In the genomic region with DNA sequence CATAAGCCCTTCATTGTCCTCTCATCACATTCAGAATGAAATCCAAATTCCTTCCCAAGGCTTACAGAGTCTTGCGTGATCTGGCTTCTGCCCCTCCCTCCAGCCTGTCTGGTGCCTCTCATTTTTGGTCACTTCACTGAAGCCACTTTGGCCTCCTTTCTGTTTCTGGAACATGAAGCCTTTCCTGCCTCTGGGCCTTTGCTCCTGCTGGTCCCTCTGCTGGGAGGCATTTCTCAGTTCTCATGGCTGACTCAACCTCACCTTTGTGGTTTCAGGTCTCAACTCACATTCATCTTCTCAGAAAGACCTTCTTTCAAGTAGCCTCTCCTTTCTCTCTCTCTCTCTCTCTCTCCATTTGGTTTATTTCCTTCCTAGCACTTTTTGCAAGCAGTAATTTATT, we compare ENCODE assay signal across 12 cellular contexts. TPM values are rescaled to one million over a fixed set of nuclear protein-coding genes. Genes with fewer than 3 reads are reported as not detected.
DNase-seq lines count a peak whose midpoint lies in the region; ATAC-seq and TF ChIP-seq lines count a peak whose summit lies in the region.
"Had no signal": no experiment of that assay in that cellular context is flagged by ENCODE, and none has a peak within 500 bp of the region (broad histone marks: within the 10 kb centered on the region; RNA-seq: fewer than 3 reads in every experiment).

No MANE protein-coding gene starts in this region.

- no peaks in the 10 kb centered on the region for H3K27me3 Mint-ChIP-seq in activated naive CD4-positive, alpha-beta T cell treated with anti-CD3 and anti-CD28 coated beads for 36 hours (ENCODE audit: low read depth)
- H3K27me3 Mint-ChIP-seq in WTC11 (ENCODE audit: low read depth), result no peaks in the 10 kb centered on the region
- peaks cover 0 to 5% of the 10 kb centered on the region in 2 donors for H3K27me3 Mint-ChIP-seq in stimulated activated naive B cell treated with anti-CD40 and anti-IgM and Interleukin-4, amounts not matched to agents 10 μg/mL and 1 μg/mL and 100 μg/mL, for 72 hours
- H3K27me3 Mint-ChIP-seq: dendritic cell treated with granulocyte-macrophage colony-stimulating factor and Interleukin-4, amounts not matched to agents 40 ng/mL and 50 ng/mL, for 4 days had no signal

- H3K9me3 Mint-ChIP-seq in activated naive CD4-positive, alpha-beta T cell treated with anti-CD3 and anti-CD28 coated beads for 36 hours, result no peaks in the 10 kb centered on the region
- H3K9me3 Mint-ChIP-seq in WTC11, result no peaks in the 10 kb centered on the region
- H3K9me3 Mint-ChIP-seq in stimulated activated naive B cell treated with anti-CD40 and anti-IgM and Interleukin-4, amounts not matched to agents 10 μg/mL and 1 μg/mL and 100 μg/mL, for 72 hours, result no peaks in the 10 kb centered on the region
- H3K9me3 Mint-ChIP-seq: dendritic cell treated with granulocyte-macrophage colony-stimulating factor and Interleukin-4, amounts not matched to agents 40 ng/mL and 50 ng/mL, for 4 days had no signal

- H3K36me3 Mint-ChIP-seq in activated naive CD4-positive, alpha-beta T cell treated with anti-CD3 and anti-CD28 coated beads for 36 hours (ENCODE audit: low read depth), result no peaks in the 10 kb centered on the region
- H3K36me3 Mint-ChIP-seq in WTC11, result no peaks in the 10 kb centered on the region
- H3K36me3 Mint-ChIP-seq in stimulated activated naive B cell treated with anti-CD40 and anti-IgM and Interleukin-4, amounts not matched to agents 10 μg/mL and 1 μg/mL and 100 μg/mL, for 72 hours, result no peaks in the 10 kb centered on the region

- H3K4me3 Mint-ChIP-seq in activated naive CD4-positive, alpha-beta T cell treated with anti-CD3 and anti-CD28 coated beads for 36 hours, result no peak overlapping the region
- no peak overlapping the region for H3K4me3 Mint-ChIP-seq in WTC11
- no peak overlapping the region for H3K4me3 Mint-ChIP-seq in stimulated activated naive B cell treated with anti-CD40 and anti-IgM and Interleukin-4, amounts not matched to agents 10 μg/mL and 1 μg/mL and 100 μg/mL, for 72 hours
- H3K4me3 Mint-ChIP-seq: dendritic cell treated with granulocyte-macrophage colony-stimulating factor and Interleukin-4, amounts not matched to agents 40 ng/mL and 50 ng/mL, for 4 days had no signal

- CTCF ChIA-PET in activated naive CD4-positive, alpha-beta T cell treated with anti-CD3 and anti-CD28 coated beads for 36 hours (lab: Charles Lee), result interaction anchor here (1.0 kb wide), 1 partner anchor 33 kb away, joined by 5 read pairs; no protein-coding TSS in a partner anchor
- CTCF ChIA-PET in WTC11 (lab: Charles Lee), result interaction anchor here (0.9 kb wide), 1 partner anchor 215 kb away, joined by 3 read pairs; no protein-coding TSS in a partner anchor

- peaks cover 15% of the 10 kb centered on the region for H3K4me1 Mint-ChIP-seq in activated naive CD4-positive, alpha-beta T cell treated with anti-CD3 and anti-CD28 coated beads for 36 hours (ENCODE audit: low read depth)
- no peaks in the 10 kb centered on the region for H3K4me1 Mint-ChIP-seq in WTC11
- peaks cover 13 to 20% of the 10 kb centered on the region in 2 donors for H3K4me1 Mint-ChIP-seq in stimulated activated naive B cell treated with anti-CD40 and anti-IgM and Interleukin-4, amounts not matched to agents 10 μg/mL and 1 μg/mL and 100 μg/mL, for 72 hours

- intact Hi-C loops in activated naive CD4-positive, alpha-beta T cell treated with anti-CD3 and anti-CD28 coated beads for 36 hours (cut with micrococcal nuclease), result no loop called here
- intact Hi-C loops in left ventricle myocardium superior (cut with micrococcal nuclease) (no loop called here), head of caudate nucleus (cut with DNase I) (no loop called here)

- no peak for TF ChIP-seq CTCF in WTC11 (IDR thresholded peaks at IDR 0.05)

- H3K27ac Mint-ChIP-seq in activated naive CD4-positive, alpha-beta T cell treated with anti-CD3 and anti-CD28 coated beads for 36 hours, result no peak overlapping the region
- peak overlapping the region; percentile 70; the same call in 1 of the 2 replicates for H3K27ac Mint-ChIP-seq in WTC11
- H3K27ac Mint-ChIP-seq in stimulated activated naive B cell treated with anti-CD40 and anti-IgM and Interleukin-4, amounts not matched to agents 10 μg/mL and 1 μg/mL and 100 μg/mL, for 72 hours, result peak overlapping the region; percentile 71
- H3K27ac Mint-ChIP-seq: dendritic cell treated with granulocyte-macrophage colony-stimulating factor and Interleukin-4, amounts not matched to agents 40 ng/mL and 50 ng/mL, for 4 days had no signal

- peak; percentile 26 for DNase-seq in activated naive CD4-positive, alpha-beta T cell treated with anti-CD3 and anti-CD28 coated beads for 36 hours
- DNase-seq in activated naive CD4-positive, alpha-beta T cell treated with Interleukin-2 at 50 U/mL for 16 hours, result no peak
- no peak for DNase-seq in WTC11 (ENCODE audit: low spot score)
- no peak for DNase-seq in stimulated activated naive B cell treated with anti-CD40 and anti-IgM and Interleukin-4, amounts not matched to agents 10 μg/mL and 1 μg/mL and 100 μg/mL, for 72 hours
- no peak for DNase-seq in left ventricle myocardium superior
- DNase-seq in head of caudate nucleus, result no peak
- no peak for DNase-seq in medulla oblongata (ENCODE audit: extremely low spot score)
- DNase-seq: lower lobe of right lung, posterior cingulate gyrus, tibial artery had no signal

- ATAC-seq in HG02623 (IDR thresholded peaks at IDR 0.05; ENCODE audit: unreplicated experiment), result peak; percentile 47
- no peak for ATAC-seq in WTC11
- no peak for ATAC-seq in stimulated activated naive B cell treated with anti-CD40 and anti-IgM and Interleukin-4, amounts not matched to agents 10 μg/mL and 1 μg/mL and 100 μg/mL, for 72 hours (replicated peaks)
- no peak for ATAC-seq in left ventricle myocardium superior
- ATAC-seq: lower lobe of right lung had no signal

- POLR2A ChIA-PET in WTC11 (lab: Charles Lee), result no interaction called here

TF ChIP-seq in WTC11, 78 proteins besides CTCF, POLR2A, EP300 and RAD21 (continues in another document):
- TF ChIP-seq, protein P1, sequence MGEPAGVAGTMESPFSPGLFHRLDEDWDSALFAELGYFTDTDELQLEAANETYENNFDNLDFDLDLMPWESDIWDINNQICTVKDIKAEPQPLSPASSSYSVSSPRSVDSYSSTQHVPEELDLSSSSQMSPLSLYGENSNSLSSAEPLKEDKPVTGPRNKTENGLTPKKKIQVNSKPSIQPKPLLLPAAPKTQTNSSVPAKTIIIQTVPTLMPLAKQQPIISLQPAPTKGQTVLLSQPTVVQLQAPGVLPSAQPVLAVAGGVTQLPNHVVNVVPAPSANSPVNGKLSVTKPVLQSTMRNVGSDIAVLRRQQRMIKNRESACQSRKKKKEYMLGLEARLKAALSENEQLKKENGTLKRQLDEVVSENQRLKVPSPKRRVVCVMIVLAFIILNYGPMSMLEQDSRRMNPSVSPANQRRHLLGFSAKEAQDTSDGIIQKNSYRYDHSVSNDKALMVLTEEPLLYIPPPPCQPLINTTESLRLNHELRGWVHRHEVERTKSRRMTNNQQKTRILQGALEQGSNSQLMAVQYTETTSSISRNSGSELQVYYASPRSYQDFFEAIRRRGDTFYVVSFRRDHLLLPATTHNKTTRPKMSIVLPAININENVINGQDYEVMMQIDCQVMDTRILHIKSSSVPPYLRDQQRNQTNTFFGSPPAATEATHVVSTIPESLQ (CRISPR knock-in tag; IDR thresholded peaks at IDR 0.05), result no peak
- no peak for TF ChIP-seq ZNF219 (CRISPR knock-in tag; IDR thresholded peaks at IDR 0.05; ENCODE audit: borderline replicate concordance)
- no peak for TF ChIP-seq ATF1 (CRISPR knock-in tag; IDR thresholded peaks at IDR 0.05)
- no peak for TF ChIP-seq NFYB (CRISPR knock-in tag; conservative IDR thresholded peaks at IDR 0.05; ENCODE audit: low read depth)
- TF ChIP-seq, protein P2, sequence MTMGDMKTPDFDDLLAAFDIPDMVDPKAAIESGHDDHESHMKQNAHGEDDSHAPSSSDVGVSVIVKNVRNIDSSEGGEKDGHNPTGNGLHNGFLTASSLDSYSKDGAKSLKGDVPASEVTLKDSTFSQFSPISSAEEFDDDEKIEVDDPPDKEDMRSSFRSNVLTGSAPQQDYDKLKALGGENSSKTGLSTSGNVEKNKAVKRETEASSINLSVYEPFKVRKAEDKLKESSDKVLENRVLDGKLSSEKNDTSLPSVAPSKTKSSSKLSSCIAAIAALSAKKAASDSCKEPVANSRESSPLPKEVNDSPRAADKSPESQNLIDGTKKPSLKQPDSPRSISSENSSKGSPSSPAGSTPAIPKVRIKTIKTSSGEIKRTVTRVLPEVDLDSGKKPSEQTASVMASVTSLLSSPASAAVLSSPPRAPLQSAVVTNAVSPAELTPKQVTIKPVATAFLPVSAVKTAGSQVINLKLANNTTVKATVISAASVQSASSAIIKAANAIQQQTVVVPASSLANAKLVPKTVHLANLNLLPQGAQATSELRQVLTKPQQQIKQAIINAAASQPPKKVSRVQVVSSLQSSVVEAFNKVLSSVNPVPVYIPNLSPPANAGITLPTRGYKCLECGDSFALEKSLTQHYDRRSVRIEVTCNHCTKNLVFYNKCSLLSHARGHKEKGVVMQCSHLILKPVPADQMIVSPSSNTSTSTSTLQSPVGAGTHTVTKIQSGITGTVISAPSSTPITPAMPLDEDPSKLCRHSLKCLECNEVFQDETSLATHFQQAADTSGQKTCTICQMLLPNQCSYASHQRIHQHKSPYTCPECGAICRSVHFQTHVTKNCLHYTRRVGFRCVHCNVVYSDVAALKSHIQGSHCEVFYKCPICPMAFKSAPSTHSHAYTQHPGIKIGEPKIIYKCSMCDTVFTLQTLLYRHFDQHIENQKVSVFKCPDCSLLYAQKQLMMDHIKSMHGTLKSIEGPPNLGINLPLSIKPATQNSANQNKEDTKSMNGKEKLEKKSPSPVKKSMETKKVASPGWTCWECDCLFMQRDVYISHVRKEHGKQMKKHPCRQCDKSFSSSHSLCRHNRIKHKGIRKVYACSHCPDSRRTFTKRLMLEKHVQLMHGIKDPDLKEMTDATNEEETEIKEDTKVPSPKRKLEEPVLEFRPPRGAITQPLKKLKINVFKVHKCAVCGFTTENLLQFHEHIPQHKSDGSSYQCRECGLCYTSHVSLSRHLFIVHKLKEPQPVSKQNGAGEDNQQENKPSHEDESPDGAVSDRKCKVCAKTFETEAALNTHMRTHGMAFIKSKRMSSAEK (CRISPR knock-in tag; IDR thresholded peaks at IDR 0.05; ENCODE audit: borderline replicate concordance), result no peak
- no peak for TF ChIP-seq IRF2 (CRISPR knock-in tag; IDR thresholded peaks at IDR 0.05; ENCODE audit: borderline replicate concordance, low read depth)

RNA-seq across cellular contexts. Expression of a gene that starts 43.9 kb away (rescaled TPM):
- total RNA-seq in activated naive CD4-positive, alpha-beta T cell treated with anti-CD3 and anti-CD28 coated beads for 36 hours, result 10 to 100 TPM; 98.0 to 98.2 TPM
- total RNA-seq in WTC11 (2021) (5.7 to 9.1 TPM (median 7.5 TPM) in 3 replicates), left ventricle myocardium superior (26.8 TPM)
